14 cellular contexts compared by ENCODE assay signal in genomic region chr12:51263341-51263740, GRCh38. TPM values are rescaled to one million over a fixed set of nuclear protein-coding genes. Genes with fewer than 3 reads are reported as not detected.
A peak's percentile ranks its signal among the peaks of the same experiment; 100 is the strongest.
DNase-seq lines count a peak whose midpoint lies in the region; ATAC-seq, FAIRE-seq and TF ChIP-seq lines count a peak whose summit lies in the region.
"Had no signal": no experiment of that assay in that cellular context is flagged by ENCODE, and none has a peak within 500 bp of the region (broad histone marks: within the 10 kb centered on the region; RNA-seq: fewer than 3 reads in every experiment).

No MANE protein-coding gene starts in this region.

- intact Hi-C loops in pancreas (cut with DNase I), result no loop called here

- no peak overlapping the region for H3K4me3 ChIP-seq in GM23248
- H3K4me3 ChIP-seq in pancreas, result no peak overlapping the region
- H3K4me3 ChIP-seq in Karpas-422 (ENCODE audit: low read length), result no peak overlapping the region
- H3K4me3 ChIP-seq: GM12878 had no signal

- no peaks in the 10 kb centered on the region for H3K27me3 ChIP-seq in GM23248 (replicated peaks; ENCODE audit: insufficient read depth)
- H3K27me3 ChIP-seq in pancreas, result no peaks in the 10 kb centered on the region
- no peaks in the 10 kb centered on the region for H3K27me3 ChIP-seq in Karpas-422 (ENCODE audit: low read length)
- H3K27me3 ChIP-seq: BE2C had no signal

- CTCF ChIA-PET in RWPE1 (lab: Yijun Ruan, JAX), result interaction anchor here (0.6 to 1.5 kb wide), 2 partner anchors 70 to 78 kb away, joined by 5 read pairs; no protein-coding TSS in a partner anchor

- POLR2A ChIA-PET in RWPE1 (lab: Yijun Ruan, JAX; ENCODE audit: low non-redundant PET), result no interaction called here

- no peak for TF ChIP-seq CTCF in RWPE1 (conservative IDR thresholded peaks at IDR 0.05; ENCODE audit: low read depth)
- TF ChIP-seq CTCF in pancreas (IDR thresholded peaks at IDR 0.05), result no peak

- no peak overlapping the region for H3K9ac ChIP-seq in GM23248
- H3K9ac ChIP-seq in Karpas-422 (ENCODE audit: low read length), result no peak overlapping the region
- H3K9ac ChIP-seq: KMS-11 had no signal

- no peak for ATAC-seq in pancreas

- H3K79me2 ChIP-seq in GM23248 (ENCODE audit: insufficient read depth), result peaks cover 77% of the 10 kb centered on the region
- no peaks in the 10 kb centered on the region for H3K79me2 ChIP-seq in Karpas-422 (ENCODE audit: low read length)

- H2AFZ ChIP-seq in GM23248 (no peak overlapping the region), Karpas-422 (ENCODE audit: low read length) (no peak overlapping the region)

- H3K4me1 ChIP-seq in GM23248 (ENCODE audit: insufficient read depth) (peaks cover 4% of the 10 kb centered on the region; the same call in 1 of the 2 replicates), pancreas (peaks cover 0 to 5% (median 0%) of the 10 kb centered on the region in 3 donors), Karpas-422 (ENCODE audit: low read length) (peaks cover 7% of the 10 kb centered on the region)
- H3K4me1 ChIP-seq: BE2C had no signal

- no peaks in the 10 kb centered on the region for H3F3A ChIP-seq in GM23248 (ENCODE audit: insufficient read depth)

- H3K9me3 ChIP-seq in GM23248 (ENCODE audit: low read depth) (no peaks in the 10 kb centered on the region), pancreas (no peaks in the 10 kb centered on the region), Karpas-422 (ENCODE audit: low read length) (no peaks in the 10 kb centered on the region)
- H3K9me3 ChIP-seq: BE2C had no signal

- H3K36me3 ChIP-seq in GM23248 (ENCODE audit: low read depth) (no peaks in the 10 kb centered on the region), pancreas (no peaks in the 10 kb centered on the region), Karpas-422 (ENCODE audit: insufficient read depth, low read length) (no peaks in the 10 kb centered on the region)
- H3K36me3 ChIP-seq: BE2C had no signal

- DNase-seq in GM23248 (no peak), RWPE1 (ENCODE audit: low spot score) (no peak), pancreas (no peak), Karpas-422 (no peak), NCI-H748 treated with DMSO at 0.1 percent for 48 hours (lab: John Stamatoyannopoulos, UW) (no peak), NCI-H1092 (lab: John Stamatoyannopoulos, UW) (no peak)
- no peak for DNase-seq in stimulated activated naive CD4-positive, alpha-beta T cell treated with Interleukin-2 at 50 U/mL for 16 hours (lab: John Stamatoyannopoulos, UW)
- DNase-seq: CD4-positive, alpha-beta memory T cell; DMS79 had no signal

- H3K9me2 ChIP-seq in GM23248 (ENCODE audit: insufficient read depth) (no peaks in the 10 kb centered on the region), Karpas-422 (replicated peaks; ENCODE audit: insufficient read depth, low read length) (no peaks in the 10 kb centered on the region)

- H3K27ac ChIP-seq in GM23248 (peak overlapping the region; percentile 37), RWPE1 (peak overlapping the region; percentile 43), pancreas (peak overlapping the region; percentile 50 to 73 (median 62)), Karpas-422 (ENCODE audit: low read length) (no peak overlapping the region)
- H3K27ac ChIP-seq: C4-2B, KMS-11 had no signal

- WGBS in GM23248 (ENCODE audit: low coverage in 1 of 2, low lambda C conversion rate in 2 of 2, missing lambda C conversion rate in 2 of 2), 2 experiments, result 95 to 98% methylated on average over 3 of the region's 3 CpGs
- 97 to 98% methylated on average over 3 of the region's 3 CpGs for WGBS in pancreas, 2 donors

- H3K4me2 ChIP-seq in GM23248 (ENCODE audit: unreplicated experiment), result peak overlapping the region; percentile 19
- no peak overlapping the region for H3K4me2 ChIP-seq in Karpas-422 (ENCODE audit: low read depth, low read length, poor library complexity, severe bottlenecking)
- H3K4me2 ChIP-seq: KMS-11 had no signal

- FAIRE-seq in pancreas (lab: Jason Lieb, UNC), result no peak
- FAIRE-seq: GM12878, GM18507 had no signal

- H4K20me1 ChIP-seq in GM23248 (ENCODE audit: insufficient read depth), result no peaks in the 10 kb centered on the region
- H4K20me1 ChIP-seq in Karpas-422 (ENCODE audit: insufficient read depth, low read depth, low read length), result no peaks in the 10 kb centered on the region

- in situ Hi-C loops in GM23248 (cut with MboI), result loop anchor here (10.0 kb wide), 1 partner anchor 81 kb away; the partner anchor contains the start of gene CELA1

RNA-seq across cellular contexts. Expression of gene SMAGP, which starts 6.9 kb away (rescaled TPM):
- 18.2 and 18.8 TPM in 2 replicates for total RNA-seq in GM23248 (2014; rRNA removed; shearing (Covaris generic))
- polyA plus RNA-seq in GM23248 (2016; fragmentation: Nextera tagmentation; extraction: Ambion mirVana), result 35.0 and 41.0 TPM in 2 replicates
- total RNA-seq in pancreas, result 1 to 10 TPM; 3.4 to 9.7 (median 7.2) TPM
- polyA plus RNA-seq in pancreas, result 1 to 10 TPM; 4.9 to 6.4 TPM
- 2.3 and 2.5 TPM in 2 replicates for total RNA-seq in Karpas-422 (2014; rRNA removed; shearing (Covaris generic); ENCODE audit: low replicate concordance)

RNA-seq across cellular contexts. Expression of gene DAZAP2, which starts 24.7 kb away (rescaled TPM):
- 145 and 150 TPM in 2 replicates for total RNA-seq in GM23248 (2014; rRNA removed; shearing (Covaris generic))
- 216 and 228 TPM in 2 replicates for polyA plus RNA-seq in GM23248 (2016; fragmentation: Nextera tagmentation; extraction: Ambion mirVana)
- total RNA-seq in pancreas, result 100 to 1,000 TPM in 1 of 6 donors, 10 to 100 TPM in 5; 43.1 to 104 (median 62.7) TPM
- 100 to 1,000 TPM in 1 of 2 donors, 10 to 100 TPM in 1; 55.7 to 123 TPM for polyA plus RNA-seq in pancreas
- 189 and 362 TPM in 2 replicates for total RNA-seq in Karpas-422 (2014; rRNA removed; shearing (Covaris generic); ENCODE audit: low replicate concordance)

RNA-seq across cellular contexts. Expression of gene POU6F1, which starts 45.5 kb away (rescaled TPM):
- total RNA-seq in GM23248 (2014; rRNA removed; shearing (Covaris generic)), result 1.0 and 3.0 TPM in 2 replicates
- 1.8 and 2.4 TPM in 2 replicates for polyA plus RNA-seq in GM23248 (2016; fragmentation: Nextera tagmentation; extraction: Ambion mirVana)
- total RNA-seq in pancreas, result 1 to 10 TPM; 4.8 to 7.6 (median 6.3) TPM
- 10 to 100 TPM; 11.1 to 12.9 TPM for polyA plus RNA-seq in pancreas
- total RNA-seq in Karpas-422 (2014; rRNA removed; shearing (Covaris generic); ENCODE audit: low replicate concordance), result 1.6 and 3.2 TPM in 2 replicates
